25 cellular contexts compared by ENCODE assay signal in genomic region chr22:49555526-49555925, GRCh38.
DNase-seq lines count a peak whose midpoint lies in the region; ATAC-seq and TF ChIP-seq lines count a peak whose summit lies in the region.
"Had no signal": no experiment of that assay in that cellular context is flagged by ENCODE, and none has a peak within 500 bp of the region (broad histone marks: within the 10 kb centered on the region; RNA-seq: fewer than 3 reads in every experiment).

No MANE protein-coding gene starts in this region.

- no peak overlapping the region for H3K4me2 ChIP-seq in neural progenitor cell
- H3K4me2 ChIP-seq: GM23338, KMS-11 had no signal

- 91 to 97% (median 93%) methylated on average over 8 to 11 of the region's 11 CpGs for WGBS in spleen, 5 donors

- peaks cover 4% of the 10 kb centered on the region for H3K27me3 ChIP-seq in neural progenitor cell
- no peaks in the 10 kb centered on the region for H3K27me3 ChIP-seq in spleen (replicated peaks in 1 of 7)

- H3K36me3 ChIP-seq in neural progenitor cell (no peaks in the 10 kb centered on the region), spleen (peaks cover 0 to 31% (median 0%) of the 10 kb centered on the region in 6 donors)

- H3K9me3 ChIP-seq in neural progenitor cell (ENCODE audit: low read depth) = no peaks in the 10 kb centered on the region
- peaks cover 0 to 27% (median 21%) of the 10 kb centered on the region in 8 donors for H3K9me3 ChIP-seq in spleen

- H3K4me3 Mint-ChIP-seq in activated naive CD8-positive, alpha-beta T cell treated with anti-CD3 and anti-CD28 coated beads, Interleukin-2, amount 10 ng/mL, durations not matched to agents 7 days and 5 days = no peak overlapping the region
- H3K4me3 Mint-ChIP-seq in activated naive CD8-positive, alpha-beta T cell treated with anti-CD3 and anti-CD28 coated beads, Interleukin-2, amount 50 U/mL, for 24 hours = no peak overlapping the region
- peak overlapping the region; percentile 48 for H3K4me3 Mint-ChIP-seq in neural progenitor cell
- H3K4me3 Mint-ChIP-seq: CD8-positive, alpha-beta T cell; GM23338 had no signal

- H3K27ac ChIP-seq in neural progenitor cell (no peak overlapping the region), spleen (no peak overlapping the region)
- H3K27ac ChIP-seq: KMS-11 had no signal

- intact Hi-C loops in spleen (cut with DNase I; ENCODE audit: low total_unique reads) = no loop called here

- no peaks in the 10 kb centered on the region for H3F3A ChIP-seq in neural progenitor cell (ENCODE audit: low read depth)

- POLR2A ChIA-PET in activated naive CD8-positive, alpha-beta T cell treated with anti-CD3 and anti-CD28 coated beads, Interleukin-2, amount 10 ng/mL, durations not matched to agents 7 days and 5 days (lab: Charles Lee) = no interaction called here

- no peak overlapping the region for H3K4me3 ChIP-seq in neural progenitor cell
- no peak overlapping the region for H3K4me3 ChIP-seq in spleen
- H3K4me3 ChIP-seq: GM12878, GM23338 had no signal

- no peak overlapping the region for H3K9ac ChIP-seq in neural progenitor cell
- H3K9ac ChIP-seq: KMS-11 had no signal

- H3K9me3 Mint-ChIP-seq in activated naive CD8-positive, alpha-beta T cell treated with anti-CD3 and anti-CD28 coated beads, Interleukin-2, amount 10 ng/mL, durations not matched to agents 7 days and 5 days = peaks cover 8% of the 10 kb centered on the region
- H3K9me3 Mint-ChIP-seq in activated naive CD8-positive, alpha-beta T cell treated with anti-CD3 and anti-CD28 coated beads, Interleukin-2, amount 50 U/mL, for 24 hours = peaks cover 18% of the 10 kb centered on the region
- H3K9me3 Mint-ChIP-seq in neural progenitor cell = peaks cover 6% of the 10 kb centered on the region

- H3K4me1 Mint-ChIP-seq in activated naive CD8-positive, alpha-beta T cell treated with anti-CD3 and anti-CD28 coated beads, Interleukin-2, amount 10 ng/mL, durations not matched to agents 7 days and 5 days = no peaks in the 10 kb centered on the region
- H3K4me1 Mint-ChIP-seq in activated naive CD8-positive, alpha-beta T cell treated with anti-CD3 and anti-CD28 coated beads, Interleukin-2, amount 50 U/mL, for 24 hours = no peaks in the 10 kb centered on the region
- peaks cover 10% of the 10 kb centered on the region for H3K4me1 Mint-ChIP-seq in neural progenitor cell

- TF ChIP-seq CTCF in neural progenitor cell (IDR thresholded peaks at IDR 0.05) = no peak
- no peak for TF ChIP-seq CTCF in spleen (IDR thresholded peaks at IDR 0.05 in 8 of 11, conservative IDR thresholded peaks at IDR 0.05 in 3 of 11)

- H3K79me2 ChIP-seq in neural progenitor cell (ENCODE audit: low read depth) = no peaks in the 10 kb centered on the region

- H3K36me3 Mint-ChIP-seq in activated naive CD8-positive, alpha-beta T cell treated with anti-CD3 and anti-CD28 coated beads, Interleukin-2, amount 10 ng/mL, durations not matched to agents 7 days and 5 days = peaks cover 3% of the 10 kb centered on the region
- H3K36me3 Mint-ChIP-seq in activated naive CD8-positive, alpha-beta T cell treated with anti-CD3 and anti-CD28 coated beads, Interleukin-2, amount 50 U/mL, for 24 hours (ENCODE audit: low read depth) = peaks cover 9% of the 10 kb centered on the region
- no peaks in the 10 kb centered on the region for H3K36me3 Mint-ChIP-seq in neural progenitor cell

- ATAC-seq in activated naive CD8-positive, alpha-beta T cell treated with anti-CD3 and anti-CD28 coated beads, Interleukin-2, amount 10 ng/mL, durations not matched to agents 7 days and 5 days (ENCODE audit: low read depth) = no peak
- ATAC-seq in activated naive CD8-positive, alpha-beta T cell treated with anti-CD3 and anti-CD28 coated beads, Interleukin-2, amount 50 U/mL, for 24 hours = no peak
- ATAC-seq in stimulated activated naive CD8-positive, alpha-beta T cell treated with anti-CD3 and anti-CD28 coated beads, Interleukin-15, Interleukin-2, amounts not matched to agents 100 U/mL and 50 U/mL, for 24 hours = no peak
- ATAC-seq: CD8-positive, alpha-beta T cell; GM12878; GM23338 had no signal

- peaks cover 6% of the 10 kb centered on the region for H3K4me1 ChIP-seq in neural progenitor cell
- H3K4me1 ChIP-seq in spleen = no peaks in the 10 kb centered on the region

- H3K27ac Mint-ChIP-seq in activated naive CD8-positive, alpha-beta T cell treated with anti-CD3 and anti-CD28 coated beads, Interleukin-2, amount 10 ng/mL, durations not matched to agents 7 days and 5 days = no peak overlapping the region
- H3K27ac Mint-ChIP-seq in activated naive CD8-positive, alpha-beta T cell treated with anti-CD3 and anti-CD28 coated beads, Interleukin-2, amount 50 U/mL, for 24 hours = no peak overlapping the region
- no peak overlapping the region for H3K27ac Mint-ChIP-seq in neural progenitor cell
- H3K27ac Mint-ChIP-seq: CD8-positive, alpha-beta T cell; GM23338 had no signal

- no peak for TF ChIP-seq POLR2A in spleen (IDR thresholded peaks at IDR 0.05)

- H3K27me3 Mint-ChIP-seq in activated naive CD8-positive, alpha-beta T cell treated with anti-CD3 and anti-CD28 coated beads, Interleukin-2, amount 10 ng/mL, durations not matched to agents 7 days and 5 days = no peaks in the 10 kb centered on the region
- no peaks in the 10 kb centered on the region for H3K27me3 Mint-ChIP-seq in activated naive CD8-positive, alpha-beta T cell treated with anti-CD3 and anti-CD28 coated beads, Interleukin-2, amount 50 U/mL, for 24 hours
- H3K27me3 Mint-ChIP-seq in neural progenitor cell (ENCODE audit: insufficient read depth, low read depth) = peaks cover 4% of the 10 kb centered on the region

- peaks cover 3% of the 10 kb centered on the region for H4K20me1 ChIP-seq in neural progenitor cell (ENCODE audit: low read depth)

- H2AFZ ChIP-seq in neural progenitor cell (replicated peaks) = no peak overlapping the region
- H2AFZ ChIP-seq: GM23338 had no signal

- peak; percentile 10 for DNase-seq in activated naive CD8-positive, alpha-beta T cell treated with anti-CD3 and anti-CD28 coated beads, Interleukin-2, amount 10 ng/mL, durations not matched to agents 7 days and 5 days
- no peak for DNase-seq in activated naive CD8-positive, alpha-beta T cell treated with anti-CD3 and anti-CD28 coated beads, Interleukin-2, amount 50 U/mL, for 24 hours
- DNase-seq in neural progenitor cell (ENCODE audit: low spot score) (no peak), spleen (peak; percentile 48), cerebellar nuclear complex (lab: John Stamatoyannopoulos, UW) (no peak), NCI-H2081 (lab: John Stamatoyannopoulos, UW) (no peak)
- no peak for DNase-seq in stimulated activated naive CD8-positive, alpha-beta T cell treated with anti-CD3 and anti-CD28 coated beads, Interleukin-15, Interleukin-2, amounts not matched to agents 100 U/mL and 50 U/mL, for 24 hours
- DNase-seq: 8988T; AML-193; C1 segment of cervical spinal cord; CD8-positive, alpha-beta T cell; DND-41; HCEC 1CT; IMR-90; NCI-H1092 treated with DMSO at 0.1 percent for 48 hours; NCI-H1436 treated with DMSO at 0.1 percent for 48 hours; NCI-H1930; NCI-H2227 treated with DMSO at 0.1 percent for 48 hours; NCI-H510A treated with DMSO at 0.1 percent for 48 hours; NCI-H748 treated with DMSO at 0.1 percent for 48 hours; NK-92 treated with Interleukin-12 subunit alpha and Interleukin-12 subunit beta, amount 100 ng/mL, for 24 hours; SIG-M5 had no signal

Comparison
In these comparisons a context has a peak if more than half of its experiments do, and no peak if none do; other contexts are left out.
1. DNase-seq: peak in activated naive CD8-positive, alpha-beta T cell treated with anti-CD3 and anti-CD28 coated beads, Interleukin-2, amount 10 ng/mL, durations not matched to agents 7 days and 5 days (single experiment) and spleen (single experiment); none in activated naive CD8-positive, alpha-beta T cell treated with anti-CD3 and anti-CD28 coated beads, Interleukin-2, amount 50 U/mL, for 24 hours (single experiment), neural progenitor cell (single experiment), stimulated activated naive CD8-positive, alpha-beta T cell treated with anti-CD3 and anti-CD28 coated beads, Interleukin-15, Interleukin-2, amounts not matched to agents 100 U/mL and 50 U/mL, for 24 hours (single experiment), cerebellar nuclear complex (0 of 2) and NCI-H2081 (0 of 2).